20 cellular contexts compared by ENCODE assay signal in genomic region chr20:11907621-11908020, GRCh38. TPM values are rescaled to one million over a fixed set of nuclear protein-coding genes. Genes with fewer than 3 reads are reported as not detected.
DNase-seq lines count a peak whose midpoint lies in the region; ATAC-seq and TF ChIP-seq lines count a peak whose summit lies in the region.
"Had no signal": no experiment of that assay in that cellular context is flagged by ENCODE, and none has a peak within 500 bp of the region (broad histone marks: within the 10 kb centered on the region; RNA-seq: fewer than 3 reads in every experiment).

No MANE protein-coding gene starts in this region.

- DNase-seq in ACHN (peak; percentile 6), HPDE6-E6E7 (ENCODE audit: extremely low spot score) (peak; percentile 14), WTC11 (ENCODE audit: low spot score) (no peak), kidney tubule cell (ENCODE audit: low spot score) (peak; percentile 30), NCI-H774 (lab: John Stamatoyannopoulos, UW) (no peak), A673 (ENCODE audit: low spot score) (no peak), Caco-2 (no peak)
- DNase-seq: activated CD4-positive, alpha-beta T cell treated with anti-CD3 and anti-CD28 coated beads, Interleukin-2, amount 10 ng/mL, durations not matched to agents 7 days and 5 days; body of pancreas; endodermal cell; islet precursor cell; naive B cell; NCI-H2171; SIG-M5; T-helper 1 cell had no signal

- H3K4me3 ChIP-seq in A673 (ENCODE audit: low read depth, low read length, poor library complexity, severe bottlenecking) (no peak overlapping the region), Caco-2 (ENCODE audit: low read depth, low read length) (no peak overlapping the region)
- H3K4me3 ChIP-seq: body of pancreas, HAP-1, lung had no signal

- H3K27ac ChIP-seq in A673 (ENCODE audit: low read depth, low read length, poor library complexity, severe bottlenecking) = no peak overlapping the region

- TF ChIP-seq CTCF in WTC11 (IDR thresholded peaks at IDR 0.05) (no peak), A673 (conservative IDR thresholded peaks at IDR 0.05; ENCODE audit: low read depth, low read length) (no peak), Caco-2 (IDR thresholded peaks at IDR 0.05; ENCODE audit: insufficient read depth in 1 of 2, low read depth in 1 of 2, low read length in 1 of 2, severe bottlenecking in 1 of 2, unreplicated experiment in 1 of 2) (no peak)

- H3K27me3 Mint-ChIP-seq in WTC11 (ENCODE audit: low read depth) (no peaks in the 10 kb centered on the region), Caco-2 (ENCODE audit: insufficient read depth, unreplicated experiment) (no peaks in the 10 kb centered on the region)
- H3K27me3 Mint-ChIP-seq: activated CD4-positive, alpha-beta T cell treated with anti-CD3 and anti-CD28 coated beads, Interleukin-2, amount 10 ng/mL, durations not matched to agents 7 days and 5 days; activated naive CD8-positive, alpha-beta T cell; activated T-helper 17 cell treated with anti-CD3 and anti-CD28 coated beads, Interleukin-2, amount 50 U/mL, for 72 hours; naive B cell had no signal

- BruUV-seq in A673 (replicated peaks; lab: Mats Ljungman, UMichigan) = no TSS peak
- no TSS peak for BruUV-seq in Caco-2 (replicated peaks; lab: Mats Ljungman, UMichigan)

- H3K9me3 ChIP-seq in A673 (ENCODE audit: low read depth, low read length, poor library complexity, severe bottlenecking) (no peaks in the 10 kb centered on the region), Caco-2 (no peaks in the 10 kb centered on the region; the same call in 1 of the 2 replicates)
- H3K9me3 ChIP-seq: body of pancreas, HAP-1 had no signal

- H3K4me3 Mint-ChIP-seq in WTC11 = no peak overlapping the region
- no peak overlapping the region for H3K4me3 Mint-ChIP-seq in Caco-2 (ENCODE audit: unreplicated experiment)
- H3K4me3 Mint-ChIP-seq: activated CD4-positive, alpha-beta T cell treated with anti-CD3 and anti-CD28 coated beads, Interleukin-2, amount 10 ng/mL, durations not matched to agents 7 days and 5 days; activated naive CD8-positive, alpha-beta T cell; activated T-helper 17 cell treated with anti-CD3 and anti-CD28 coated beads, Interleukin-2, amount 50 U/mL, for 72 hours; endodermal cell; naive B cell had no signal

- in situ Hi-C loops in ACHN (cut with HindIII; ENCODE audit: low pct_ligation_motif_present, low pct_unique_long_range_greater_than_20kb, low sequenced_read_pairs) = no loop called here

- no peaks in the 10 kb centered on the region; the same call in 1 of the 2 replicates for H3K9me3 Mint-ChIP-seq in WTC11
- H3K9me3 Mint-ChIP-seq in Caco-2 (ENCODE audit: unreplicated experiment) = no peaks in the 10 kb centered on the region
- H3K9me3 Mint-ChIP-seq: endodermal cell had no signal

- peaks cover 16% of the 10 kb centered on the region for H3K4me1 ChIP-seq in A673 (ENCODE audit: insufficient read depth, low read length, poor library complexity, severe bottlenecking)
- H3K4me1 ChIP-seq in Caco-2 = 0 out of 2 replicates have a peak, but pooled peaks cover 7% of the 10 kb centered on the region
- H3K4me1 ChIP-seq: HAP-1 had no signal

- H3K27ac Mint-ChIP-seq in WTC11 = peak overlapping the region; percentile 5; the same call in 1 of the 2 replicates
- H3K27ac Mint-ChIP-seq in Caco-2 (ENCODE audit: unreplicated experiment) = no peak overlapping the region
- H3K27ac Mint-ChIP-seq: activated CD4-positive, alpha-beta T cell treated with anti-CD3 and anti-CD28 coated beads, Interleukin-2, amount 10 ng/mL, durations not matched to agents 7 days and 5 days; activated naive CD8-positive, alpha-beta T cell; activated T-helper 17 cell treated with anti-CD3 and anti-CD28 coated beads, Interleukin-2, amount 50 U/mL, for 72 hours; endodermal cell; naive B cell had no signal

- intact Hi-C loops in A673 (cut with micrococcal nuclease; ENCODE audit: unreplicated experiment) = no loop called here
- intact Hi-C loops in Caco-2 (cut with micrococcal nuclease; ENCODE audit: unreplicated experiment) = no loop called here

- no peak for ATAC-seq in WTC11
- no peak for ATAC-seq in GM18909 (IDR thresholded peaks at IDR 0.05; ENCODE audit: poor library complexity, unreplicated experiment)
- ATAC-seq: activated T-helper 17 cell treated with anti-CD3 and anti-CD28 coated beads, Interleukin-2, amount 50 U/mL, for 72 hours had no signal

- POLR2A ChIA-PET in WTC11 (lab: Charles Lee) (no interaction called here), A673 (lab: Charles Lee; ENCODE audit: low non-redundant PET) (no interaction called here), Caco-2 (lab: Charles Lee) (no interaction called here)

- H3K4me1 Mint-ChIP-seq in WTC11 = peaks cover 48% of the 10 kb centered on the region
- no peaks in the 10 kb centered on the region for H3K4me1 Mint-ChIP-seq in Caco-2 (ENCODE audit: low read depth, unreplicated experiment)
- H3K4me1 Mint-ChIP-seq: activated T-helper 17 cell treated with anti-CD3 and anti-CD28 coated beads, Interleukin-2, amount 50 U/mL, for 72 hours had no signal

- H3K27me3 ChIP-seq in A673 (replicated peaks; ENCODE audit: insufficient read depth, low read depth, low read length, poor library complexity) (no peaks in the 10 kb centered on the region), Caco-2 (replicated peaks; ENCODE audit: control insufficient read depth, insufficient read depth, low read length) (no peaks in the 10 kb centered on the region)
- H3K27me3 ChIP-seq: body of pancreas had no signal

- CTCF ChIA-PET in WTC11 (lab: Charles Lee) (no interaction called here), A673 (lab: Charles Lee) (no interaction called here), Caco-2 (lab: Charles Lee) (no interaction called here)

- H3K36me3 Mint-ChIP-seq in WTC11 = peaks cover 6% of the 10 kb centered on the region
- H3K36me3 Mint-ChIP-seq in Caco-2 (ENCODE audit: insufficient read depth, unreplicated experiment) = peaks cover 7% of the 10 kb centered on the region
- H3K36me3 Mint-ChIP-seq: activated naive CD8-positive, alpha-beta T cell; naive B cell had no signal

- H3K36me3 ChIP-seq in A673 (ENCODE audit: insufficient read depth, low read length, poor library complexity, severe bottlenecking) = no peaks in the 10 kb centered on the region
- H3K36me3 ChIP-seq in Caco-2 (ENCODE audit: control insufficient read depth, insufficient read depth, low read length) = no peaks in the 10 kb centered on the region
- H3K36me3 ChIP-seq: HAP-1 had no signal

TF ChIP-seq in WTC11, 78 proteins besides CTCF, POLR2A, EP300 and RAD21 (continues in another document):
- no peak for TF ChIP-seq TEAD1 (CRISPR knock-in tag; IDR thresholded peaks at IDR 0.05)
- TF ChIP-seq E2F4 (CRISPR knock-in tag; IDR thresholded peaks at IDR 0.05; ENCODE audit: borderline replicate concordance, low read depth) = no peak
- no peak for TF ChIP-seq E2F1 (CRISPR knock-in tag; IDR thresholded peaks at IDR 0.05)
- TF ChIP-seq ZNF416 (CRISPR knock-in tag; IDR thresholded peaks at IDR 0.05) = no peak
- TF ChIP-seq ZBTB21 (CRISPR knock-in tag; IDR thresholded peaks at IDR 0.05; ENCODE audit: borderline replicate concordance) = no peak
- no peak for TF ChIP-seq OVOL2 (CRISPR knock-in tag; IDR thresholded peaks at IDR 0.05; ENCODE audit: borderline replicate concordance)
- no peak for TF ChIP-seq ZNF671 (CRISPR knock-in tag; IDR thresholded peaks at IDR 0.05)
- no peak for TF ChIP-seq CBFB (CRISPR knock-in tag; IDR thresholded peaks at IDR 0.05; ENCODE audit: low read depth)
- no peak for TF ChIP-seq FOXK1 (CRISPR knock-in tag; IDR thresholded peaks at IDR 0.05)
- no peak for TF ChIP-seq PRRX2 (CRISPR knock-in tag; IDR thresholded peaks at IDR 0.05)
- TF ChIP-seq TCF7 (CRISPR knock-in tag; IDR thresholded peaks at IDR 0.05; ENCODE audit: low read depth) = no peak
- no peak for TF ChIP-seq ATF3 (CRISPR knock-in tag; conservative IDR thresholded peaks at IDR 0.05)
- TF ChIP-seq MLX (CRISPR knock-in tag; IDR thresholded peaks at IDR 0.05) = no peak
- no peak for TF ChIP-seq ZNF423 (CRISPR knock-in tag; IDR thresholded peaks at IDR 0.05)
- no peak for TF ChIP-seq ZNF263 (CRISPR knock-in tag; IDR thresholded peaks at IDR 0.05; ENCODE audit: low read depth)
- TF ChIP-seq USF1 (CRISPR knock-in tag; IDR thresholded peaks at IDR 0.05) = no peak

RNA-seq across cellular contexts. Expression of gene BTBD3, which starts 10.1 kb away (rescaled TPM):
- total RNA-seq in WTC11 (2021) = 37.3 to 40.5 TPM (median 38.5 TPM) in 3 replicates
- total RNA-seq in A673 (2021) = 43.5 and 46.0 TPM in 2 replicates
- total RNA-seq in Caco-2 (2022) = 39.0 and 44.1 TPM in 2 replicates

Comparison
In these comparisons a context has a peak if more than half of its experiments do, and no peak if none do; other contexts are left out.
1. DNase-seq: peak in ACHN (single experiment), HPDE6-E6E7 (single experiment) and kidney tubule cell (single experiment); none in WTC11 (single experiment), NCI-H774 (single experiment), A673 (single experiment) and Caco-2 (0 of 2).